In the genomic region with DNA sequence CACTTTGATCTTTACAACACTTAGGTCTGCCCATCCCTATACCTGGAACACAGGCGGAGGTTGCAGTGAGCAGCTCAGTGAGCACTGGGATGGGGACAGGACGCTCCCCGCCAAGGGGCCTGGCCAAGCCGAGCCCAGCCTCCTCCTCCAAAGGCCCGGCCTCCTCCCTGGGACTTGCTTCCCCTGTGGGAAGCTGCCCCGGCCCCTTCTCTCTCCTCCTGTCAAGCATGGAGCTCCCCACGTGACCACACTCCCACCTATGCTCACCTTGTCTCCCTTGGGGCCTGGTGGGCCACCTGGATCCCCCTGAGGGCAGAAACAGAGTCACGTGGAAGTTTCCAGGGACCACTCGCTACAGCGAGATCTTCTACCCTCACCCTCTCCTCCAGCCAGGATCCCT, we compare ENCODE assay signal across 25 cellular contexts. TPM values are rescaled to one million over a fixed set of nuclear protein-coding genes. Genes with fewer than 3 reads are reported as not detected.
"Had no signal": no experiment of that assay in that cellular context is flagged by ENCODE, and none has a peak within 500 bp of the region (broad histone marks: within the 10 kb centered on the region; RNA-seq: fewer than 3 reads in every experiment).

No MANE protein-coding gene starts in this region.

- DNase-seq: activated B cell treated with CpG ODN at 0.5 μM for 24 hours; activated CD4-positive, alpha-beta T cell treated with anti-CD3 and anti-CD28 coated beads for 4 hours; activated CD4-positive, alpha-beta T cell treated with anti-CD3 and anti-CD28 coated beads, Interleukin-2, amount 50 U/mL, for 48 hours; activated CD8-positive, alpha-beta memory T cell treated with anti-CD3 and anti-CD28 coated beads, Interleukin-2, amount 50 U/mL, for 48 hours; activated naive CD4-positive, alpha-beta T cell; activated T-cell treated with anti-CD3 and anti-CD28 coated beads, Interleukin-2, amount 50 U/mL, for 4 hours; adrenal gland; central memory CD4-positive, alpha-beta T cell; gastrocnemius medialis; head of caudate nucleus; left cardiac atrium; mucosa of descending colon; occipital lobe; small intestine; stimulated activated CD4-positive, alpha-beta T cell treated with anti-CD3 and anti-CD28 coated beads, Interleukin-2, amount 100 ng/mL, for 48 hours; stimulated activated CD8-positive, alpha-beta memory T cell treated with anti-CD3 and anti-CD28 coated beads, Interleukin-4, amount 100 ng/mL, for 48 hours; stimulated activated naive B cell treated with anti-CD40 and anti-IgM and Interleukin-4, amounts not matched to agents 10 μg/mL and 1 μg/mL and 100 μg/mL, for 72 hours; T1000; upper lobe of left lung had no signal

- H3K27me3 ChIP-seq: adrenal gland, ascending aorta, esophagus muscularis mucosa, gastrocnemius medialis, upper lobe of left lung had no signal

- H3K4me3 ChIP-seq: adrenal gland, ascending aorta, esophagus muscularis mucosa, gastrocnemius medialis, mucosa of descending colon, thoracic aorta, upper lobe of left lung had no signal

- H3K36me3 ChIP-seq: gastrocnemius medialis, upper lobe of left lung had no signal

- H3K27ac ChIP-seq: adrenal gland, ascending aorta, esophagus muscularis mucosa, gastrocnemius medialis, thoracic aorta, upper lobe of left lung had no signal

- H3K4me1 ChIP-seq: adrenal gland, ascending aorta, gastrocnemius medialis, upper lobe of left lung had no signal

- ATAC-seq: activated T-cell treated with anti-CD3 and anti-CD28 coated beads, Interleukin-2, amount 50 U/mL, for 4 hours; gastrocnemius medialis; left cardiac atrium; mucosa of descending colon; sciatic nerve; stimulated activated naive B cell treated with anti-CD40 and anti-IgM and Interleukin-4, amounts not matched to agents 10 μg/mL and 1 μg/mL and 100 μg/mL, for 72 hours had no signal

- H3K9me3 ChIP-seq: adrenal gland, ascending aorta, esophagus muscularis mucosa, gastrocnemius medialis, mucosa of descending colon, thoracic aorta, upper lobe of left lung had no signal

RNA-seq across cellular contexts. Expression of a gene that starts 12.9 kb away (rescaled TPM):
- total RNA-seq: activated CD8-positive, alpha-beta memory T cell treated with anti-CD3 and anti-CD28 coated beads for 36 hours; activated T-helper 2 cell treated with anti-CD3 and anti-CD28 coated beads, Interferon-gamma antibody, Interleukin-2, Interleukin-4, amounts not matched to agents 10 μg/mL and 5 μg/mL and 100 μg/mL, durations not matched to agents 14 hours and 24 hours and 36 hours had no signal
